In the genomic region with DNA sequence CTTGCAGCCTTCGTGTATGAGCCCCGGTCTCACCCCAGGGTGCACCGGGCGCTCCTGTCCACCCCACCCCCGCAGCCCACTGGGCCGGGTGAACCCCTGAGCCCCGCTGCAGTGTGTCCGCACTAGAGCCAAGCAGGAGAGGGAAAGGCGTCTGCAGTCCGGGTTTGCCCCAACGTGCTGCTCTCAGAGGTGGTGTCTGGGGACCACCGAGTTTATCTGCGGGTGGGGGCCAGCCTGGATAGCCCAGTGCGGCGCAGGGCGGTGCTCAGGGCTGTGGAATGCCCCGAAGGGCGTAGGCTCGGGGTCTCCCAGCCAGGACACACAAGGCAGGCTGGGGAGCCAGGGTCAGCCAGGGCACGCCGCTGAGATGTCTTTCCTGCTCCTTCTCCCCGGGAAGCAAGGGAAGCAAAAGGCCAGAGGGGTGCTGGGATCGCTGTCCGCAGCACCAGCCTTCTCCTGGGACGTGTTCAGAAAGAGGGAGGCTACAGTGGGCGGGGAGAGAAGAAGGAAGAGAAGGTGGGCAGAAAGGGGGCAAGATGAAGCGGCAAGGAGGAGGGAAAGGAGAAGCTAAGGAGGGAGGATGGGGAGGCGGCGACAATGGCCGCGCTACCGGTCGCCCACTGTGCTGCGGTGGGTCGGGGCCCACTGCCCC, we compare ENCODE assay signal across 8 cellular contexts. TPM values are rescaled to one million over a fixed set of nuclear protein-coding genes. Genes with fewer than 3 reads are reported as not detected.
DNase-seq lines count a peak whose midpoint lies in the region; ATAC-seq and TF ChIP-seq lines count a peak whose summit lies in the region.
"Had no signal": no experiment of that assay in that cellular context is flagged by ENCODE, and none has a peak within 500 bp of the region (broad histone marks: within the 10 kb centered on the region; RNA-seq: fewer than 3 reads in every experiment).

No MANE protein-coding gene starts in this region.

- H3K36me3 ChIP-seq in heart right ventricle = no peaks in the 10 kb centered on the region

- DNase-seq in activated CD8-positive, alpha-beta T cell treated with anti-CD3 and anti-CD28 coated beads, Interleukin-2, amount 10 ng/mL, durations not matched to agents 7 days and 5 days = no peak
- DNase-seq in heart right ventricle (peak in 1 of 2 donors; percentile 25), retinal pigment epithelial cell (ENCODE audit: low read depth) (no peak), T-helper 9 cell (no peak), G401 (ENCODE audit: low spot score) (no peak)

- intact Hi-C loops in heart right ventricle (cut with DNase I) = no loop called here

- H3K9me3 Mint-ChIP-seq in activated CD8-positive, alpha-beta T cell treated with anti-CD3 and anti-CD28 coated beads, Interleukin-2, amount 10 ng/mL, durations not matched to agents 7 days and 5 days (ENCODE audit: insufficient read depth) = no peaks in the 10 kb centered on the region

- peak overlapping the region; percentile 85 for H3K27ac Mint-ChIP-seq in activated CD8-positive, alpha-beta T cell treated with anti-CD3 and anti-CD28 coated beads, Interleukin-2, amount 10 ng/mL, durations not matched to agents 7 days and 5 days

- CTCF ChIA-PET in activated CD8-positive, alpha-beta T cell treated with anti-CD3 and anti-CD28 coated beads, Interleukin-2, amount 10 ng/mL, durations not matched to agents 7 days and 5 days (lab: Charles Lee) = interaction anchor here (0.6 to 3.2 kb wide), 10 partner anchors 12 to 318 kb away, joined by 3 to 18 read pairs (median 6); no protein-coding TSS in a partner anchor

- peak overlapping the region; percentile 23 to 72 (median 64) for H3K4me3 ChIP-seq in heart right ventricle
- peak overlapping the region; percentile 63 for H3K4me3 ChIP-seq in retinal pigment epithelial cell (ENCODE audit: low read length)

- H3K27me3 ChIP-seq in heart right ventricle = no peaks in the 10 kb centered on the region

- peaks cover 11% of the 10 kb centered on the region for H3K27me3 Mint-ChIP-seq in activated CD8-positive, alpha-beta T cell treated with anti-CD3 and anti-CD28 coated beads, Interleukin-2, amount 10 ng/mL, durations not matched to agents 7 days and 5 days (ENCODE audit: low read depth)

- peak overlapping the region; percentile 71 for H3K4me3 Mint-ChIP-seq in activated CD8-positive, alpha-beta T cell treated with anti-CD3 and anti-CD28 coated beads, Interleukin-2, amount 10 ng/mL, durations not matched to agents 7 days and 5 days

- TF ChIP-seq CTCF in heart right ventricle (IDR thresholded peaks at IDR 0.05) (no peak), retinal pigment epithelial cell (conservative IDR thresholded peaks at IDR 0.05; ENCODE audit: low read depth, low read length) (no peak)

- WGBS in heart right ventricle, 2 donors = 20% methylated on average over 35 of the region's 35 CpGs

- POLR2A ChIA-PET in activated CD8-positive, alpha-beta T cell treated with anti-CD3 and anti-CD28 coated beads, Interleukin-2, amount 10 ng/mL, durations not matched to agents 7 days and 5 days (lab: Charles Lee) = no interaction called here

- H3K27ac ChIP-seq in heart right ventricle = peak overlapping the region; percentile 31 to 86 (median 74)
- H3K27ac ChIP-seq: VCaP had no signal

- H3K4me1 Mint-ChIP-seq in activated CD8-positive, alpha-beta T cell treated with anti-CD3 and anti-CD28 coated beads, Interleukin-2, amount 10 ng/mL, durations not matched to agents 7 days and 5 days (ENCODE audit: low read depth) = peaks cover 16% of the 10 kb centered on the region

- H3K36me3 Mint-ChIP-seq in activated CD8-positive, alpha-beta T cell treated with anti-CD3 and anti-CD28 coated beads, Interleukin-2, amount 10 ng/mL, durations not matched to agents 7 days and 5 days (ENCODE audit: low read depth) = no peaks in the 10 kb centered on the region

- peak; percentile 28 for ATAC-seq in GM21528 (IDR thresholded peaks at IDR 0.05; ENCODE audit: low FRiP score, unreplicated experiment)
- ATAC-seq in activated CD8-positive, alpha-beta T cell treated with anti-CD3 and anti-CD28 coated beads, Interleukin-2, amount 10 ng/mL, durations not matched to agents 7 days and 5 days = no peak
- ATAC-seq in heart right ventricle = peak; percentile 6 to 32 (median 18)
- ATAC-seq in GM21367 (IDR thresholded peaks at IDR 0.05; ENCODE audit: unreplicated experiment) = no peak

- in situ Hi-C loops in G401 (cut with HindIII; ENCODE audit: low sequenced_read_pairs) = no loop called here

- H3K4me1 ChIP-seq in heart right ventricle = peaks cover 22 to 56% (median 47%) of the 10 kb centered on the region in 9 donors

- no peaks in the 10 kb centered on the region for H3K9me3 ChIP-seq in heart right ventricle

RNA-seq across cellular contexts. Expression of a gene that starts 56.6 kb away (rescaled TPM):
- total RNA-seq in activated CD8-positive, alpha-beta T cell treated with anti-CD3 and anti-CD28 coated beads, Interleukin-2, amount 10 ng/mL, durations not matched to agents 7 days and 5 days = not detected
- total RNA-seq in heart right ventricle = under 1 TPM in 1 of 10 donors, not detected in 9; 0.07 TPM
- not detected for polyA plus RNA-seq in heart right ventricle
- total RNA-seq in G401 (2014; rRNA removed; shearing (Covaris generic)) = not detected in 2 replicates

Comparison
In these comparisons a context has a peak if more than half of its experiments do, and no peak if none do; other contexts are left out.
1. ATAC-seq: peak in GM21528 (single experiment) and heart right ventricle (8 of 8); none in activated CD8-positive, alpha-beta T cell treated with anti-CD3 and anti-CD28 coated beads, Interleukin-2, amount 10 ng/mL, durations not matched to agents 7 days and 5 days (single experiment) and GM21367 (single experiment).